ENCODE assay signal across 13 cellular contexts in genomic region chr3:119664370-119664769, GRCh38. TPM values are rescaled to one million over a fixed set of nuclear protein-coding genes. Genes with fewer than 3 reads are reported as not detected.
A peak's percentile ranks its signal among the peaks of the same experiment; 100 is the strongest.
DNase-seq lines count a peak whose midpoint lies in the region; ATAC-seq and TF ChIP-seq lines count a peak whose summit lies in the region.
"Had no signal": no experiment of that assay in that cellular context is flagged by ENCODE, and none has a peak within 500 bp of the region (broad histone marks: within the 10 kb centered on the region; RNA-seq: fewer than 3 reads in every experiment).

No MANE protein-coding gene starts in this region.

- H3K9me3 Mint-ChIP-seq in activated B cell treated with CpG ODN at 0.5 μM for 24 hours (no peaks in the 10 kb centered on the region), nephron (no peaks in the 10 kb centered on the region)
- H3K9me3 Mint-ChIP-seq: CD8-positive, alpha-beta T cell; GM23338 had no signal

- H3F3A ChIP-seq in GM23248 (ENCODE audit: insufficient read depth): peaks cover 33% of the 10 kb centered on the region

- H4K20me1 ChIP-seq in GM23248 (ENCODE audit: insufficient read depth): no peaks in the 10 kb centered on the region

- no peaks in the 10 kb centered on the region for H3K79me2 ChIP-seq in GM23248 (ENCODE audit: insufficient read depth)

- peak overlapping the region; percentile 75 for H3K27ac Mint-ChIP-seq in activated B cell treated with CpG ODN at 0.5 μM for 24 hours
- peak overlapping the region in 2 of 3 experiments; percentile 31 to 94 for H3K27ac Mint-ChIP-seq in nephron
- H3K27ac Mint-ChIP-seq: GM23338 had no signal

- DNase-seq in GM23248: peak; percentile 48
- no peak for DNase-seq in activated B cell treated with CpG ODN at 0.5 μM for 24 hours
- DNase-seq in AG08396 (ENCODE audit: low spot score): no peak
- no peak for DNase-seq in activated CD4-positive, CD25-positive, alpha-beta regulatory T cell treated with anti-CD3 and anti-CD28 coated beads, Interleukin-2, amount 50 U/mL, for 72 hours
- DNase-seq: activated T-cell treated with anti-CD3 and anti-CD28 coated beads, Interleukin-2, amount 50 U/mL, for 1 hour; CD8-positive, alpha-beta T cell; NCI-H1105; NCI-H510A treated with DMSO at 0.1 percent for 48 hours; stimulated activated CD8-positive, alpha-beta memory T cell treated with anti-CD3 and anti-CD28 coated beads, Interleukin-4, amount 100 ng/mL, for 48 hours had no signal

- peak overlapping the region; percentile 39 for H3K9ac ChIP-seq in GM23248

- TF ChIP-seq CTCF in activated B cell treated with CpG ODN at 0.5 μM for 24 hours (IDR thresholded peaks at IDR 0.05) (no peak), nephron (IDR thresholded peaks at IDR 0.05; ENCODE audit: unreplicated experiment in 3 of 3) (no peak)

- 60 to 71% methylated on average over 4 of the region's 4 CpGs for WGBS in GM23248 (ENCODE audit: low coverage in 1 of 2, low lambda C conversion rate in 2 of 2, missing lambda C conversion rate in 2 of 2), 2 experiments

- H3K4me2 ChIP-seq in GM23248 (ENCODE audit: unreplicated experiment): peak overlapping the region; percentile 48
- H3K4me2 ChIP-seq: GM23338 had no signal

- peak overlapping the region; percentile 2 for H3K4me3 Mint-ChIP-seq in activated B cell treated with CpG ODN at 0.5 μM for 24 hours
- H3K4me3 Mint-ChIP-seq in nephron: no peak overlapping the region
- H3K4me3 Mint-ChIP-seq: CD8-positive, alpha-beta T cell; GM23338 had no signal

- peaks cover 30% of the 10 kb centered on the region for H3K36me3 Mint-ChIP-seq in activated B cell treated with CpG ODN at 0.5 μM for 24 hours (ENCODE audit: low read depth)
- peaks cover 11% of the 10 kb centered on the region for H3K36me3 Mint-ChIP-seq in nephron (ENCODE audit: low read depth)

- intact Hi-C loops in activated B cell treated with CpG ODN at 0.5 μM for 24 hours (cut with micrococcal nuclease): loop anchor here (1.0 kb wide), 1 partner anchor 36 kb away; no protein-coding TSS in a partner anchor

- H3K4me1 Mint-ChIP-seq in activated B cell treated with CpG ODN at 0.5 μM for 24 hours (peaks cover 64% of the 10 kb centered on the region), nephron (peaks cover 51% of the 10 kb centered on the region)

- H3K9me2 ChIP-seq in GM23248 (ENCODE audit: insufficient read depth): no peaks in the 10 kb centered on the region

- no peaks in the 10 kb centered on the region for H3K9me3 ChIP-seq in GM23248 (ENCODE audit: low read depth)

- 0 out of 2 replicates have a peak overlapping the region, but pooled peaks have one; percentile 7 for H3K4me3 ChIP-seq in GM23248
- H3K4me3 ChIP-seq: GM23338 had no signal

- H2AFZ ChIP-seq in GM23248: peak overlapping the region; percentile 23
- H2AFZ ChIP-seq: GM23338 had no signal

- CTCF ChIA-PET in activated B cell treated with CpG ODN at 0.5 μM for 24 hours (lab: Charles Lee): interaction anchor here (1.2 kb wide), 1 partner anchor 9 kb away, joined by 3 read pairs; no protein-coding TSS in a partner anchor

- peaks cover 32% of the 10 kb centered on the region for H3K4me1 ChIP-seq in GM23248 (ENCODE audit: insufficient read depth)

- H3K36me3 ChIP-seq in GM23248 (ENCODE audit: low read depth): peaks cover 6% of the 10 kb centered on the region; the same call in 1 of the 2 replicates

- in situ Hi-C loops in GM23248 (cut with MboI): no loop called here

- ATAC-seq in activated B cell treated with CpG ODN at 0.5 μM for 24 hours (ENCODE audit: low read depth): no peak
- ATAC-seq in GM18907 (IDR thresholded peaks at IDR 0.05; ENCODE audit: unreplicated experiment): no peak
- ATAC-seq: CD8-positive, alpha-beta T cell; GM23338 had no signal

- H3K27me3 ChIP-seq in GM23248 (replicated peaks; ENCODE audit: insufficient read depth): no peaks in the 10 kb centered on the region

- peak overlapping the region; percentile 74 for H3K27ac ChIP-seq in GM23248
- H3K27ac ChIP-seq: VCaP had no signal

- POLR2A ChIA-PET in activated B cell treated with CpG ODN at 0.5 μM for 24 hours (lab: Charles Lee): interaction anchor here (0.9 to 4.1 kb wide), 6 partner anchors 9 to 125 kb away, joined by 3 to 20 read pairs (median 6); partner anchors contain the start of genes CD80 and COX17

- H3K27me3 Mint-ChIP-seq in activated B cell treated with CpG ODN at 0.5 μM for 24 hours (no peaks in the 10 kb centered on the region), nephron (ENCODE audit: low read depth) (peaks cover 3% of the 10 kb centered on the region)

RNA-seq across cellular contexts. Expression of gene POPDC2, which starts 4.0 kb away (rescaled TPM):
- not detected in 2 replicates for total RNA-seq in GM23248 (2014; rRNA removed; shearing (Covaris generic))
- 0.74 and 1.2 TPM in 2 replicates for polyA plus RNA-seq in GM23248 (2016; fragmentation: Nextera tagmentation; extraction: Ambion mirVana)
- 5.5 and 6.7 TPM in 2 replicates for total RNA-seq in activated B cell treated with CpG ODN at 0.5 μM for 24 hours
- total RNA-seq: GM23338 had no signal

RNA-seq across cellular contexts. Expression of gene COX17, which starts 12.8 kb away (rescaled TPM):
- 7.0 and 27.7 TPM in 2 replicates for total RNA-seq in GM23248 (2014; rRNA removed; shearing (Covaris generic))
- polyA plus RNA-seq in GM23248 (2016; fragmentation: Nextera tagmentation; extraction: Ambion mirVana): 53.3 and 56.7 TPM in 2 replicates
- 58.8 and 58.9 TPM in 2 replicates for total RNA-seq in activated B cell treated with CpG ODN at 0.5 μM for 24 hours

RNA-seq across cellular contexts. Expression of gene CFAP91, which starts 38.5 kb away (rescaled TPM):
- total RNA-seq in GM23248 (2014; rRNA removed; shearing (Covaris generic)): not detected in 2 replicates
- polyA plus RNA-seq in GM23248 (2016; fragmentation: Nextera tagmentation; extraction: Ambion mirVana): not detected in 2 replicates
- total RNA-seq in activated B cell treated with CpG ODN at 0.5 μM for 24 hours: 8.5 and 12.9 TPM in 2 replicates
- total RNA-seq: CD8-positive, alpha-beta T cell had no signal
